16 cellular contexts compared by ENCODE assay signal in genomic region chr11:1838077-1838425, GRCh38. TPM values are rescaled to one million over a fixed set of nuclear protein-coding genes. Genes with fewer than 3 reads are reported as not detected.
DNase-seq lines count a peak whose midpoint lies in the region; ATAC-seq and TF ChIP-seq lines count a peak whose summit lies in the region.
"Had no signal": no experiment of that assay in that cellular context is flagged by ENCODE, and none has a peak within 500 bp of the region (broad histone marks: within the 10 kb centered on the region; RNA-seq: fewer than 3 reads in every experiment).

No MANE protein-coding gene starts in this region.

- H3K36me3 ChIP-seq in RWPE2 (ENCODE audit: low read depth) = no peaks in the 10 kb centered on the region

- H3K9me3 Mint-ChIP-seq in CD14-positive monocyte (no peaks in the 10 kb centered on the region), mesothelial cell of epicardium (no peaks in the 10 kb centered on the region), osteocyte (ENCODE audit: unreplicated experiment) (no peaks in the 10 kb centered on the region)
- H3K9me3 Mint-ChIP-seq: CD4-positive, alpha-beta T cell had no signal

- peak overlapping the region; percentile 96 for H3K27ac ChIP-seq in RWPE2 (ENCODE audit: poor library complexity, severe bottlenecking)

- H3K9me3 ChIP-seq in RWPE2 (ENCODE audit: severe bottlenecking) = no peaks in the 10 kb centered on the region
- H3K9me3 ChIP-seq: body of pancreas had no signal

- peak; percentile 67 for TF ChIP-seq CTCF in CD14-positive monocyte (IDR thresholded peaks at IDR 0.05)
- peak; percentile 68 for TF ChIP-seq CTCF in RWPE2 (IDR thresholded peaks at IDR 0.05; ENCODE audit: poor library complexity, severe bottlenecking)
- TF ChIP-seq CTCF in mesothelial cell of epicardium (IDR thresholded peaks at IDR 0.05; ENCODE audit: unreplicated experiment) = peak; percentile 22
- TF ChIP-seq CTCF in osteocyte (IDR thresholded peaks at IDR 0.05) = no peak

- peak; percentile 10 for ATAC-seq in GM21737 (IDR thresholded peaks at IDR 0.05; ENCODE audit: unreplicated experiment)
- ATAC-seq in RWPE2 (ENCODE audit: low read depth) = no peak
- ATAC-seq: body of pancreas had no signal

- H3K4me3 Mint-ChIP-seq in CD14-positive monocyte (no peak overlapping the region), mesothelial cell of epicardium (no peak overlapping the region), osteocyte (ENCODE audit: unreplicated experiment) (no peak overlapping the region)
- H3K4me3 Mint-ChIP-seq: CD4-positive, alpha-beta T cell had no signal

- no peaks in the 10 kb centered on the region for H3K27me3 ChIP-seq in RWPE2 (ENCODE audit: insufficient read depth, poor library complexity, severe bottlenecking)
- H3K27me3 ChIP-seq: body of pancreas had no signal

- H3K27ac Mint-ChIP-seq in CD14-positive monocyte = peak overlapping the region in 2 of 7 donors; percentile 30 to 60
- no peak overlapping the region for H3K27ac Mint-ChIP-seq in mesothelial cell of epicardium
- no peak overlapping the region for H3K27ac Mint-ChIP-seq in osteocyte (ENCODE audit: unreplicated experiment)
- H3K27ac Mint-ChIP-seq: CD4-positive, alpha-beta T cell had no signal

- no peak overlapping the region for H3K4me3 ChIP-seq in RWPE2 (ENCODE audit: severe bottlenecking)
- H3K4me3 ChIP-seq: body of pancreas had no signal

- H3K36me3 Mint-ChIP-seq in CD14-positive monocyte (peaks cover 7 to 12% of the 10 kb centered on the region in 2 donors), mesothelial cell of epicardium (no peaks in the 10 kb centered on the region), osteocyte (ENCODE audit: unreplicated experiment) (no peaks in the 10 kb centered on the region)

- peaks cover 32% of the 10 kb centered on the region for H3K4me1 Mint-ChIP-seq in CD14-positive monocyte
- H3K4me1 Mint-ChIP-seq in mesothelial cell of epicardium = peaks cover 14% of the 10 kb centered on the region
- peaks cover 19% of the 10 kb centered on the region for H3K4me1 Mint-ChIP-seq in osteocyte (ENCODE audit: unreplicated experiment)

- H3K27me3 Mint-ChIP-seq in CD14-positive monocyte (ENCODE audit: low read depth in 3 of 3) (peaks cover 8 to 26% (median 11%) of the 10 kb centered on the region in 3 donors), mesothelial cell of epicardium (ENCODE audit: low read depth) (no peaks in the 10 kb centered on the region), osteocyte (ENCODE audit: unreplicated experiment) (no peaks in the 10 kb centered on the region)
- H3K27me3 Mint-ChIP-seq: CD4-positive, alpha-beta T cell had no signal

- peaks cover 18% of the 10 kb centered on the region for H3K4me1 ChIP-seq in RWPE2 (ENCODE audit: insufficient read depth, poor library complexity, severe bottlenecking)

- DNase-seq in CD14-positive monocyte (ENCODE audit: low spot score) (no peak), RWPE2 (ENCODE audit: low spot score) (no peak), mesothelial cell of epicardium (ENCODE audit: low spot score in 2 of 2, unreplicated experiment in 2 of 2) (no peak), head of caudate nucleus (no peak), ecto neural progenitor cell (ENCODE audit: low spot score) (no peak), amniotic stem cell (lab: John Stamatoyannopoulos, UW) (no peak), osteocyte (ENCODE audit: extremely low spot score, unreplicated experiment) (no peak)
- DNase-seq: NCI-H510A treated with DMSO at 0.1 percent for 48 hours had no signal

- intact Hi-C loops in CD14-positive monocyte (cut with micrococcal nuclease) = loop anchor here (5.0 to 10.0 kb wide), 3 partner anchors 44 to 314 kb away; partner anchors contain the start of gene TNNT3 (in 1 of the 2)
- intact Hi-C loops in head of caudate nucleus (cut with DNase I) = no loop called here

RNA-seq across cellular contexts. Expression of gene TNNI2, which starts 0.7 kb away (rescaled TPM):
- polyA plus RNA-seq in CD14-positive monocyte = 10 to 100 TPM; 11.4 to 11.7 TPM
- total RNA-seq in mesothelial cell of epicardium (0.59 to 1.3 TPM in 2 of 3 replicates, not detected in the other), osteocyte (1.0 and 1.1 TPM in 2 replicates)
- total RNA-seq: endothelial cell of umbilical vein, SK-MEL-5 had no signal
- polyA plus RNA-seq: endothelial cell of umbilical vein had no signal

RNA-seq across cellular contexts. Expression of gene SYT8, which starts 3.3 kb away (rescaled TPM):
- not detected for polyA plus RNA-seq in CD14-positive monocyte
- total RNA-seq in mesothelial cell of epicardium (1.2 to 2.1 TPM (median 1.9 TPM) in 3 replicates), osteocyte (5.0 and 6.2 TPM in 2 replicates)
- total RNA-seq: CD4-positive, alpha-beta T cell; endothelial cell of umbilical vein; mesenteric fat pad; posterior vena cava; SK-MEL-5 had no signal
- polyA plus RNA-seq: endothelial cell of umbilical vein had no signal

RNA-seq across cellular contexts. Expression of gene LSP1, which starts 14.8 kb away (rescaled TPM):
- polyA plus RNA-seq in CD14-positive monocyte = 100 to 1,000 TPM; 542 to 646 TPM
- total RNA-seq in mesothelial cell of epicardium (4.9 to 5.2 TPM (median 4.9 TPM) in 3 replicates), osteocyte (26.9 and 29.5 TPM in 2 replicates)
- total RNA-seq: endothelial cell of umbilical vein, SK-MEL-5 had no signal
- polyA plus RNA-seq: endothelial cell of umbilical vein had no signal

RNA-seq across cellular contexts. Expression of gene PRR33, which starts 53.6 kb away (rescaled TPM):
- polyA plus RNA-seq in CD14-positive monocyte = not detected
- total RNA-seq in mesothelial cell of epicardium (not detected in 3 replicates), osteocyte (not detected in 2 replicates)
- total RNA-seq: body of pancreas; CD4-positive, alpha-beta T cell; endothelial cell of umbilical vein; HT-29; mesenteric fat pad; SK-MEL-5 had no signal
- polyA plus RNA-seq: endothelial cell of umbilical vein had no signal
